In the genomic region with DNA sequence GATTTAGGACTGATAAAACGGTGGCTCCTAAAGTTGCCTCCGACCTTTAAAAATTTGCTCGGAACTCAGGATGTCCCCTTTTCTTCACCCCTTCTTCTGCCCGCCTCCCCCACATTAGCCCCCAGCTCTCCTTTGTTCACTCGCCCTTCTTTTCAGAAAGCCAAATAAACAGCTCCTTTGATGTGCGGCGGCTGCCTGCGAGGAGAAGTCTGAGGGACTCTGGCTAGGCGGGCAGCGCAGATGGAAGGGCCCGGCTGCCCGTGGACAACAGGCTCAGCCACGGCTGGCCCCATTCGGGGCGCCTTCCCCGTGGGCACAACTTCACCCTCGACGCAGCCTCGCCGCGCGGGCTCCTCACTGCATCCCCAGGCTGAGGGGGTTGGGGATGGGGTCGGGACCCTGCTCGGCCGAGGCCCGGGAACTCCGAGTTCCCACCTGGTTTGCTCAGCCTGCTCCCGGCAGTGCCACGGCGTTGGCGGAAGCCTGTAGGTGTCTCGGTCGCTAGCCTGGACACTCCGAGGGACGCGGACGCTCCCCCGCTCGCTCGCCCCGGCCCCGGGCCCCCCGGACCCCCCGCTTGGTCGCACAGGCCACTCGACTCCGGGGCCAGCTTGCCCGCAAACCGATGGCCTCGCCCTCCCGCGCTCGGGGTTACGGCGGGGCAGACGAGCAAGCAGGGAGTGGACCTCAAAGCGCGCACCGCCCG, we compare ENCODE assay signal across 8 cellular contexts. TPM values are rescaled to one million over a fixed set of nuclear protein-coding genes. Genes with fewer than 3 reads are reported as not detected.
DNase-seq lines count a peak whose midpoint lies in the region; ATAC-seq and TF ChIP-seq lines count a peak whose summit lies in the region.

No MANE protein-coding gene starts in this region.

- DNase-seq in GM12865 (ENCODE audit: low read depth) (peak; percentile 38), NCI-H146 (lab: John Stamatoyannopoulos, UW) (peak; percentile 53), foreskin fibroblast (peak; percentile 24 to 57), NCI-H2029 treated with DMSO at 0.1 percent for 48 hours (lab: John Stamatoyannopoulos, UW) (no peak), MV-4-11 (lab: John Stamatoyannopoulos, UW) (no peak)

- peaks cover 15% of the 10 kb centered on the region for H3K27me3 ChIP-seq in neuron (ENCODE audit: insufficient read depth, low read length)

- ATAC-seq in activated T-helper 17 cell treated with anti-CD3 and anti-CD28 coated beads, Interleukin-2, amount 50 U/mL, for 72 hours (replicated peaks) = no peak
- no peak for ATAC-seq in GM21717 (IDR thresholded peaks at IDR 0.05; ENCODE audit: unreplicated experiment)

- H2AFZ ChIP-seq in neuron (ENCODE audit: low read depth, low read length) = peak overlapping the region; percentile 65

- peaks cover 4% of the 10 kb centered on the region for H3K27me3 Mint-ChIP-seq in activated T-helper 17 cell treated with anti-CD3 and anti-CD28 coated beads, Interleukin-2, amount 50 U/mL, for 72 hours

- peaks cover 45% of the 10 kb centered on the region for H3K36me3 Mint-ChIP-seq in activated T-helper 17 cell treated with anti-CD3 and anti-CD28 coated beads, Interleukin-2, amount 50 U/mL, for 72 hours (ENCODE audit: low read depth)

- peak overlapping the region; percentile 99 for H3K4me3 Mint-ChIP-seq in activated T-helper 17 cell treated with anti-CD3 and anti-CD28 coated beads, Interleukin-2, amount 50 U/mL, for 72 hours

- H3K9me3 Mint-ChIP-seq in activated T-helper 17 cell treated with anti-CD3 and anti-CD28 coated beads, Interleukin-2, amount 50 U/mL, for 72 hours = no peaks in the 10 kb centered on the region

- peaks cover 3% of the 10 kb centered on the region for H3K36me3 ChIP-seq in neuron (ENCODE audit: insufficient read depth, low read length)

- peak overlapping the region; percentile 99 for H3K27ac Mint-ChIP-seq in activated T-helper 17 cell treated with anti-CD3 and anti-CD28 coated beads, Interleukin-2, amount 50 U/mL, for 72 hours

- H3K4me1 Mint-ChIP-seq in activated T-helper 17 cell treated with anti-CD3 and anti-CD28 coated beads, Interleukin-2, amount 50 U/mL, for 72 hours = peaks cover 14% of the 10 kb centered on the region

- no peaks in the 10 kb centered on the region for H3K9me3 ChIP-seq in neuron (ENCODE audit: low read length)

- H3K4me3 ChIP-seq in GM12865 (ENCODE audit: low read depth, low read length) (peak overlapping the region; percentile 76), foreskin fibroblast (ENCODE audit: low read depth in 1 of 2, low read length in 2 of 2) (peak overlapping the region; percentile 74 to 86), neuron (ENCODE audit: low read length) (peak overlapping the region; percentile 86)

- peaks cover 48% of the 10 kb centered on the region for H3K4me1 ChIP-seq in neuron (ENCODE audit: insufficient read depth, low read length)

- TF ChIP-seq CTCF in GM12865 (IDR thresholded peaks at IDR 0.05; ENCODE audit: insufficient read depth, low read depth, low read length, missing control alignments) (no peak), foreskin fibroblast (IDR thresholded peaks at IDR 0.05; ENCODE audit: low read depth, low read length) (no peak)

RNA-seq across cellular contexts. Expression of a gene that starts 0.9 kb away (rescaled TPM):
- 100 to 1,000 TPM in 1 of 2 donors, 10 to 100 TPM in 1; 94.9 to 131 TPM for total RNA-seq in activated T-helper 17 cell treated with anti-CD3 and anti-CD28 coated beads, Interleukin-2, amount 50 U/mL, for 72 hours

Comparison
In these comparisons a context has a peak if more than half of its experiments do, and no peak if none do; other contexts are left out.
1. DNase-seq: peak in GM12865 (single experiment), NCI-H146 (single experiment) and foreskin fibroblast (2 of 2); none in NCI-H2029 treated with DMSO at 0.1 percent for 48 hours (single experiment) and MV-4-11 (single experiment).
2. Peak in every context shown above with its lines, with median percentiles within 50 percentile points of each other: H3K4me3 ChIP-seq.